Comparison of ENCODE assay signal across 1 cellular context in the genomic region with DNA sequence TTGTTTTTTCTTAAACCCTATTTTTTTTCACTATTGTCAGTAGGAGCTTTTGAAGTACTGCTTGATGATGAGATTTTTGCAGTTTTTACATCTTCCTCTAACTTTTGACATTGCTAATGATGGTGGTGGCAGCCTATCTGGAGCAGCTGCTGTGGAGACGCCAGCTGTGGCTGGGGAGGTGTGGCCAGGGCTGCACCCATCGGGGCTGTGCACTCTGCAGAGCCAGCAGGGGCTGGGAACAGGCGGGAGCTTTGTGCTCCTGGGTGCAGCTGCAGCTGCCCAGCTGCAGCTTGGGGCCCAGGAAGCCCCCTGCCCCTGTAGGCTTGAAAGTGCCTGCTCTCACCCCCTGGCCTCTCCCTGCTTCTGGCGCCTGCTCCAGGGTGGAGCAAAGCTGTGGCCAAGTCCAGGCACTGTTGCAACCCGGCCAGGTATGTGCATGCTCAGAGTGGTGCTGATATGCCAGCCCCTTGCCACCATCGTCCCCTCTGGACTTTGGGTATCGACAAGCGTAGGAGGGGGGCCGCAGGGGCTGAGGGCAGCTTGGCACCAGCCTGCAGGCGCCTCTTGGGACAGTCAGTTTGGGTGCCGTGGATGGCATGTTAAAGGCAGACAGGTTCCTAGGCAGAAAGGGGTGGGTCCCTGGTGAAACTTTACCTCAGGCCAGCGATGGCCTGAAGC.
TF ChIP-seq lines count a peak whose summit lies in the region.

No MANE protein-coding gene starts in this region.

TF ChIP-seq in HepG2, 621 proteins besides CTCF, POLR2A, EP300 and RAD21:
- TF ChIP-seq, protein P1, sequence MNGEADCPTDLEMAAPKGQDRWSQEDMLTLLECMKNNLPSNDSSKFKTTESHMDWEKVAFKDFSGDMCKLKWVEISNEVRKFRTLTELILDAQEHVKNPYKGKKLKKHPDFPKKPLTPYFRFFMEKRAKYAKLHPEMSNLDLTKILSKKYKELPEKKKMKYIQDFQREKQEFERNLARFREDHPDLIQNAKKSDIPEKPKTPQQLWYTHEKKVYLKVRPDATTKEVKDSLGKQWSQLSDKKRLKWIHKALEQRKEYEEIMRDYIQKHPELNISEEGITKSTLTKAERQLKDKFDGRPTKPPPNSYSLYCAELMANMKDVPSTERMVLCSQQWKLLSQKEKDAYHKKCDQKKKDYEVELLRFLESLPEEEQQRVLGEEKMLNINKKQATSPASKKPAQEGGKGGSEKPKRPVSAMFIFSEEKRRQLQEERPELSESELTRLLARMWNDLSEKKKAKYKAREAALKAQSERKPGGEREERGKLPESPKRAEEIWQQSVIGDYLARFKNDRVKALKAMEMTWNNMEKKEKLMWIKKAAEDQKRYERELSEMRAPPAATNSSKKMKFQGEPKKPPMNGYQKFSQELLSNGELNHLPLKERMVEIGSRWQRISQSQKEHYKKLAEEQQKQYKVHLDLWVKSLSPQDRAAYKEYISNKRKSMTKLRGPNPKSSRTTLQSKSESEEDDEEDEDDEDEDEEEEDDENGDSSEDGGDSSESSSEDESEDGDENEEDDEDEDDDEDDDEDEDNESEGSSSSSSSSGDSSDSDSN (CRISPR knock-in tag; IDR thresholded peaks at IDR 0.05): no peak
- TF ChIP-seq ZNF367 (CRISPR knock-in tag; IDR thresholded peaks at IDR 0.05; ENCODE audit: borderline replicate concordance) (no peak), SMAD1 (CRISPR knock-in tag; IDR thresholded peaks at IDR 0.05; ENCODE audit: borderline replicate concordance, low read depth) (no peak), KAT7 (CRISPR knock-in tag; IDR thresholded peaks at IDR 0.05; ENCODE audit: borderline replicate concordance) (no peak), ZNF496 (CRISPR knock-in tag; IDR thresholded peaks at IDR 0.05; ENCODE audit: insufficient replicate concordance) (no peak), SIX1 (CRISPR knock-in tag; IDR thresholded peaks at IDR 0.05; ENCODE audit: borderline replicate concordance) (no peak), HDAC2 (CRISPR knock-in tag; IDR thresholded peaks at IDR 0.05) (no peak), ZNF17 (CRISPR knock-in tag; IDR thresholded peaks at IDR 0.05) (no peak)
- TF ChIP-seq, protein P2, sequence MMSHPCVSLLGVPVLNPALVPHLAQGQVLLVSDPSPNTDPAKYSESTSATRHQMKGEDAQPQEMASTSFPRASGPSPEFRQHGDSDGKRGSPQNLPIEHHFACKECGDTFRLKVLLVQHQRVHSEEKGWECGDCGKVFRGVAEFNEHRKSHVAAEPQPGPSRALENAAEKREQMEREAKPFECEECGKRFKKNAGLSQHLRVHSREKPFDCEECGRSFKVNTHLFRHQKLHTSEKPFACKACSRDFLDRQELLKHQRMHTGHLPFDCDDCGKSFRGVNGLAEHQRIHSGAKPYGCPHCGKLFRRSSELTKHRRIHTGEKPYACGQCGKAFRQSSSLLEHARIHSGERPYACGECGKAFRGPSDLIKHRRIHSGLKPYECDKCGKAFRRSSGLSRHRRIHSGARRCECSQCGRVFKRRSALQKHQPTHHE (CRISPR knock-in tag; IDR thresholded peaks at IDR 0.05; ENCODE audit: borderline replicate concordance): no peak
- TF ChIP-seq, protein P3, sequence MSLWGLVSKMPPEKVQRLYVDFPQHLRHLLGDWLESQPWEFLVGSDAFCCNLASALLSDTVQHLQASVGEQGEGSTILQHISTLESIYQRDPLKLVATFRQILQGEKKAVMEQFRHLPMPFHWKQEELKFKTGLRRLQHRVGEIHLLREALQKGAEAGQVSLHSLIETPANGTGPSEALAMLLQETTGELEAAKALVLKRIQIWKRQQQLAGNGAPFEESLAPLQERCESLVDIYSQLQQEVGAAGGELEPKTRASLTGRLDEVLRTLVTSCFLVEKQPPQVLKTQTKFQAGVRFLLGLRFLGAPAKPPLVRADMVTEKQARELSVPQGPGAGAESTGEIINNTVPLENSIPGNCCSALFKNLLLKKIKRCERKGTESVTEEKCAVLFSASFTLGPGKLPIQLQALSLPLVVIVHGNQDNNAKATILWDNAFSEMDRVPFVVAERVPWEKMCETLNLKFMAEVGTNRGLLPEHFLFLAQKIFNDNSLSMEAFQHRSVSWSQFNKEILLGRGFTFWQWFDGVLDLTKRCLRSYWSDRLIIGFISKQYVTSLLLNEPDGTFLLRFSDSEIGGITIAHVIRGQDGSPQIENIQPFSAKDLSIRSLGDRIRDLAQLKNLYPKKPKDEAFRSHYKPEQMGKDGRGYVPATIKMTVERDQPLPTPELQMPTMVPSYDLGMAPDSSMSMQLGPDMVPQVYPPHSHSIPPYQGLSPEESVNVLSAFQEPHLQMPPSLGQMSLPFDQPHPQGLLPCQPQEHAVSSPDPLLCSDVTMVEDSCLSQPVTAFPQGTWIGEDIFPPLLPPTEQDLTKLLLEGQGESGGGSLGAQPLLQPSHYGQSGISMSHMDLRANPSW (CRISPR knock-in tag; IDR thresholded peaks at IDR 0.05; ENCODE audit: borderline replicate concordance): no peak
- TF ChIP-seq, protein P4, sequence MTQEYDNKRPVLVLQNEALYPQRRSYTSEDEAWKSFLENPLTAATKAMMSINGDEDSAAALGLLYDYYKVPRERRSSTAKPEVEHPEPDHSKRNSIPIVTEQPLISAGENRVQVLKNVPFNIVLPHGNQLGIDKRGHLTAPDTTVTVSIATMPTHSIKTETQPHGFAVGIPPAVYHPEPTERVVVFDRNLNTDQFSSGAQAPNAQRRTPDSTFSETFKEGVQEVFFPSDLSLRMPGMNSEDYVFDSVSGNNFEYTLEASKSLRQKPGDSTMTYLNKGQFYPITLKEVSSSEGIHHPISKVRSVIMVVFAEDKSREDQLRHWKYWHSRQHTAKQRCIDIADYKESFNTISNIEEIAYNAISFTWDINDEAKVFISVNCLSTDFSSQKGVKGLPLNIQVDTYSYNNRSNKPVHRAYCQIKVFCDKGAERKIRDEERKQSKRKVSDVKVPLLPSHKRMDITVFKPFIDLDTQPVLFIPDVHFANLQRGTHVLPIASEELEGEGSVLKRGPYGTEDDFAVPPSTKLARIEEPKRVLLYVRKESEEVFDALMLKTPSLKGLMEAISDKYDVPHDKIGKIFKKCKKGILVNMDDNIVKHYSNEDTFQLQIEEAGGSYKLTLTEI (CRISPR knock-in tag; conservative IDR thresholded peaks at IDR 0.05): no peak
